ENCODE assay signal across 8 cellular contexts in the genomic region with DNA sequence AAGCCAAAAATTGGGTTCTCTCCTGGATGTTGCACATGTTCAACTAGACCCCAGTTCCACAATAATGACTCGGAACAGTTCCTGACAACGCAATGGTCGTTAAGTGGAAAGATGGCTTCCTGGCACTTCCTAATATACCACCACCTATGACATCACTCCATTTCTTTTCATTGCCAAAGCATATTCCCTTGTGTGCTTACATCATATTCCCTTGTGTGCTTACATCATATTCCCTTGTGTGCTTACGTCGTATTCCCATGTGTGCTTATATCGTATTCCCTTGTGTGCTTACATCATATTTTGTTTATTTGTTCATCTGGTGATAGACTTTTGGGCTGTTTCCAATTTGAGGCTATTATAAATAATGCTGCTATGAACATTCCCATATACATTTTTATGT.
"Had no signal": no experiment of that assay in that cellular context is flagged by ENCODE, and none has a peak within 500 bp of the region (broad histone marks: within the 10 kb centered on the region; RNA-seq: fewer than 3 reads in every experiment).

No MANE protein-coding gene starts in this region.

- H3K9ac ChIP-seq: GM23248, KMS-11 had no signal

- H3K27ac ChIP-seq: GM23248, KMS-11 had no signal

- H2AFZ ChIP-seq: GM23248 had no signal

- H3K4me2 ChIP-seq: KMS-11 had no signal

- H3K4me3 ChIP-seq: GM23248, HAP-1 had no signal

- ATAC-seq: HCT116 had no signal

- DNase-seq: GM23248, GOT3, H7, Karpas-422, KBM-7 had no signal

- H3K4me1 ChIP-seq: HAP-1 had no signal
